10 cellular contexts compared by ENCODE assay signal in the genomic region with DNA sequence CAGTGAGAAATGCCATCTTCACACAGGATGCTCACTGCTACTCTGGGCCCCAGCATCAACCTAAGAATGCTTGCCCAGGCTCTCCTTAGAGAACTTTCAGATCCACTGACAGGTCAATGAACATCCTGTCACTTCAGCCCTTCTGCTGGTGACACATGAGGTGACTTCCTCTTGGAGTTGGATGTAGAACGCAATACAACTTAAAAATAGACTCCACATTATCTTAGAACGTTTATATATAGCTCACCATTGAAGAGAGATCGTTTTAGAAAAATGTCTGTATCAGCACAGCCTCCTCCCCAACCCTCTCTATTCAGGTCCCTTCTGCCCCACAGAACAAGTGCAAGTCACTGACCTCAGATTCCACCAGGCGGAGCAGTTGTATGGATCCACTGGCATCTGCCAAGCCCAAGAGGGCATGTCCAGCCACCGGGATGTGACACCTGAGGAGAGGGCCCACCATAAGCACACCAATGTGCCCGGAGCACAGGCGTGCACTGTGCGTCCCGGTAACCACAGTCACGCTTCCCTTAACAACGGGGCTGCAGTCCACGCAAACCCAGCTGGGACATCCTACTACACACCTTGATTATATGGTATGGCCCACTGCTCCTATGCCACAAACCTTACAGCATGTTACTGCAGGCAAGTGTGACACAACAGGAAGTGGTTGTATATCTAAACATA. TPM values are rescaled to one million over a fixed set of nuclear protein-coding genes. Genes with fewer than 3 reads are reported as not detected.
DNase-seq lines count a peak whose midpoint lies in the region; ATAC-seq and TF ChIP-seq lines count a peak whose summit lies in the region.
"Had no signal": no experiment of that assay in that cellular context is flagged by ENCODE, and none has a peak within 500 bp of the region (broad histone marks: within the 10 kb centered on the region; RNA-seq: fewer than 3 reads in every experiment).

No MANE protein-coding gene starts in this region.

- no peak overlapping the region for H3K4me3 Mint-ChIP-seq in CD8-positive, alpha-beta T cell
- peak overlapping the region; percentile 22 for H3K4me3 Mint-ChIP-seq in activated naive CD8-positive, alpha-beta T cell treated with anti-CD3 and anti-CD28 coated beads, Interleukin-2, amount 10 ng/mL, durations not matched to agents 7 days and 5 days

- CTCF ChIA-PET in CD8-positive, alpha-beta T cell (lab: Charles Lee): interaction anchor here (1.4 kb wide), 1 partner anchor 24 kb away, joined by 4 read pairs; a partner anchor contains a TSS

- H3K9me2 ChIP-seq in MM.1S (replicated peaks; ENCODE audit: insufficient read depth, low read length): no peaks in the 10 kb centered on the region

- H3K9me3 ChIP-seq in CD8-positive, alpha-beta T cell (ENCODE audit: low read length): no peaks in the 10 kb centered on the region
- H3K9me3 ChIP-seq in MM.1S (replicated peaks; ENCODE audit: insufficient read depth, low read length) (no peaks in the 10 kb centered on the region), mesenchymal stem cell (ENCODE audit: control insufficient read depth, low read length) (no peaks in the 10 kb centered on the region), vagina (no peaks in the 10 kb centered on the region)
- H3K9me3 ChIP-seq: transverse colon had no signal

- no peaks in the 10 kb centered on the region for H3K9me3 Mint-ChIP-seq in CD8-positive, alpha-beta T cell
- no peaks in the 10 kb centered on the region for H3K9me3 Mint-ChIP-seq in activated naive CD8-positive, alpha-beta T cell treated with anti-CD3 and anti-CD28 coated beads, Interleukin-2, amount 10 ng/mL, durations not matched to agents 7 days and 5 days

- no peaks in the 10 kb centered on the region for H3K27me3 Mint-ChIP-seq in CD8-positive, alpha-beta T cell (ENCODE audit: low read depth)
- no peaks in the 10 kb centered on the region for H3K27me3 Mint-ChIP-seq in activated naive CD8-positive, alpha-beta T cell treated with anti-CD3 and anti-CD28 coated beads, Interleukin-2, amount 10 ng/mL, durations not matched to agents 7 days and 5 days

- no peak overlapping the region for H2BK15ac ChIP-seq in mesenchymal stem cell (ENCODE audit: low read depth, poor library complexity, severe bottlenecking)

- no peak overlapping the region for H2AK5ac ChIP-seq in mesenchymal stem cell (ENCODE audit: low read length, severe bottlenecking)

- H3K27ac ChIP-seq in CD8-positive, alpha-beta T cell (ENCODE audit: low read depth, low read length): no peak overlapping the region
- peak overlapping the region; percentile 94 for H3K27ac ChIP-seq in MM.1S (ENCODE audit: low read length)
- H3K27ac ChIP-seq in mesenchymal stem cell (ENCODE audit: low read length, poor library complexity, severe bottlenecking): no peak overlapping the region
- H3K27ac ChIP-seq in vagina: no peak overlapping the region
- H3K27ac ChIP-seq: transverse colon had no signal

- H3K14ac ChIP-seq in mesenchymal stem cell (ENCODE audit: low read length in 2 of 2): no peak overlapping the region

- H3K4me2 ChIP-seq in MM.1S (ENCODE audit: low read depth, low read length) (peak overlapping the region; percentile 92), mesenchymal stem cell (ENCODE audit: low read length, poor library complexity, severe bottlenecking) (no peak overlapping the region)

- no peak for TF ChIP-seq POLR2A in vagina (IDR thresholded peaks at IDR 0.05)

- no peaks in the 10 kb centered on the region for H3K27me3 ChIP-seq in CD8-positive, alpha-beta T cell (ENCODE audit: insufficient read depth, low read length)
- H3K27me3 ChIP-seq in MM.1S (replicated peaks; ENCODE audit: insufficient read depth, low read length): no peaks in the 10 kb centered on the region
- no peaks in the 10 kb centered on the region for H3K27me3 ChIP-seq in mesenchymal stem cell (ENCODE audit: control insufficient read depth in 1 of 2, insufficient read depth in 1 of 2, low read length in 2 of 2)
- no peaks in the 10 kb centered on the region for H3K27me3 ChIP-seq in vagina
- H3K27me3 ChIP-seq: transverse colon had no signal

- POLR2A ChIA-PET in CD8-positive, alpha-beta T cell (lab: Charles Lee): no interaction called here
- POLR2A ChIA-PET in activated naive CD8-positive, alpha-beta T cell treated with anti-CD3 and anti-CD28 coated beads, Interleukin-2, amount 10 ng/mL, durations not matched to agents 7 days and 5 days (lab: Charles Lee): no interaction called here

- peaks cover 26% of the 10 kb centered on the region for H3F3A ChIP-seq in MM.1S (ENCODE audit: insufficient read depth, low read length)

- peaks cover 55% of the 10 kb centered on the region for H3K79me2 ChIP-seq in MM.1S (ENCODE audit: low read length)

- H4K20me1 ChIP-seq in MM.1S (ENCODE audit: insufficient read depth, low read length): no peaks in the 10 kb centered on the region

- H3K36me3 ChIP-seq in CD8-positive, alpha-beta T cell (ENCODE audit: insufficient read depth, low read length): peaks cover 18% of the 10 kb centered on the region
- H3K36me3 ChIP-seq in MM.1S (replicated peaks; ENCODE audit: insufficient read depth, low read length) (peaks cover 12% of the 10 kb centered on the region), mesenchymal stem cell (ENCODE audit: control insufficient read depth in 1 of 2, insufficient read depth in 2 of 2, low read depth in 1 of 2, low read length in 2 of 2) (peaks cover 50 to 51% of the 10 kb centered on the region in 2 experiments), vagina (peaks cover 0 to 44% of the 10 kb centered on the region in 2 donors)

- H3K27ac Mint-ChIP-seq in CD8-positive, alpha-beta T cell: peak overlapping the region; percentile 57
- H3K27ac Mint-ChIP-seq in activated naive CD8-positive, alpha-beta T cell treated with anti-CD3 and anti-CD28 coated beads, Interleukin-2, amount 10 ng/mL, durations not matched to agents 7 days and 5 days: peak overlapping the region; percentile 16

- no peak overlapping the region for H3K4me3 ChIP-seq in CD8-positive, alpha-beta T cell (ENCODE audit: low read depth, low read length)
- H3K4me3 ChIP-seq in MM.1S (ENCODE audit: low read length) (peak overlapping the region; percentile 94), mesenchymal stem cell (ENCODE audit: insufficient read depth in 1 of 2, low read depth in 1 of 2, low read length in 2 of 2) (no peak overlapping the region), vagina (no peak overlapping the region)
- H3K4me3 ChIP-seq: transverse colon had no signal

- H2BK5ac ChIP-seq in mesenchymal stem cell (ENCODE audit: low read depth, low read length, poor library complexity, severe bottlenecking): no peak overlapping the region

- no peak for DNase-seq in CD8-positive, alpha-beta T cell
- peak; percentile 79 for DNase-seq in MM.1S
- no peak for DNase-seq in activated naive CD8-positive, alpha-beta T cell treated with anti-CD3 and anti-CD28 coated beads, Interleukin-2, amount 10 ng/mL, durations not matched to agents 7 days and 5 days
- DNase-seq in mesenchymal stem cell: no peak
- DNase-seq in stimulated activated naive CD4-positive, alpha-beta T cell (lab: John Stamatoyannopoulos, UW): no peak
- no peak for DNase-seq in vagina (ENCODE audit: extremely low spot score in 2 of 2)
- DNase-seq: transverse colon had no signal

- no peak overlapping the region for H3K18ac ChIP-seq in mesenchymal stem cell (ENCODE audit: low read depth in 1 of 2, low read length in 2 of 2)

- peaks cover 24% of the 10 kb centered on the region for H3K4me1 ChIP-seq in CD8-positive, alpha-beta T cell (ENCODE audit: insufficient read depth, low read length)
- H3K4me1 ChIP-seq in MM.1S (ENCODE audit: low read length) (peaks cover 34% of the 10 kb centered on the region), mesenchymal stem cell (ENCODE audit: control insufficient read depth, insufficient read depth, low read depth, low read length) (peaks cover 25% of the 10 kb centered on the region), vagina (peaks cover 38% of the 10 kb centered on the region)

- H4K8ac ChIP-seq in mesenchymal stem cell (ENCODE audit: low read length): no peak overlapping the region

- H3K4ac ChIP-seq in mesenchymal stem cell (ENCODE audit: low read depth in 1 of 2, low read length in 2 of 2): no peak overlapping the region

- peaks cover 27% of the 10 kb centered on the region for H3K4me1 Mint-ChIP-seq in CD8-positive, alpha-beta T cell (ENCODE audit: low read depth)
- H3K4me1 Mint-ChIP-seq in activated naive CD8-positive, alpha-beta T cell treated with anti-CD3 and anti-CD28 coated beads, Interleukin-2, amount 10 ng/mL, durations not matched to agents 7 days and 5 days: peaks cover 25% of the 10 kb centered on the region

- no peak for TF ChIP-seq CTCF in CD8-positive, alpha-beta T cell (IDR thresholded peaks at IDR 0.05)
- TF ChIP-seq CTCF in MM.1S (IDR thresholded peaks at IDR 0.05; ENCODE audit: low read length) (peak; percentile 57), vagina (IDR thresholded peaks at IDR 0.05) (no peak)

- H3K9ac ChIP-seq in MM.1S (ENCODE audit: low read length): peak overlapping the region; percentile 71
- peak overlapping the region; percentile 38 for H3K9ac ChIP-seq in mesenchymal stem cell (ENCODE audit: low read length)

- H2BK12ac ChIP-seq in mesenchymal stem cell (ENCODE audit: low read length in 2 of 2): no peak overlapping the region

- no peak overlapping the region for H2BK120ac ChIP-seq in mesenchymal stem cell (ENCODE audit: low read depth, low read length)

- ATAC-seq in CD8-positive, alpha-beta T cell: no peak
- no peak for ATAC-seq in activated naive CD8-positive, alpha-beta T cell treated with anti-CD3 and anti-CD28 coated beads, Interleukin-2, amount 10 ng/mL, durations not matched to agents 7 days and 5 days (ENCODE audit: low read depth)
- ATAC-seq in GM18907 (IDR thresholded peaks at IDR 0.05; ENCODE audit: unreplicated experiment) (no peak), HG03045 (IDR thresholded peaks at IDR 0.05; ENCODE audit: unreplicated experiment) (no peak)
- ATAC-seq: SK-N-SH treated with all-trans-retinoic acid at 6 μM for 48 hours had no signal

- WGBS in mesenchymal stem cell: 95% methylated on average over 12 of the region's 12 CpGs

- intact Hi-C loops in CD8-positive, alpha-beta T cell (cut with DNase I, micrococcal nuclease): no loop called here
- intact Hi-C loops in vagina (cut with DNase I): loop anchor here (2.0 kb wide), 2 partner anchors 13 to 75 kb away; no protein-coding TSS in a partner anchor

- H3K23ac ChIP-seq in mesenchymal stem cell (ENCODE audit: low read length in 2 of 2): peak overlapping the region in 1 of 2 experiments; percentile 14

- H3K36me3 Mint-ChIP-seq in CD8-positive, alpha-beta T cell: peaks cover 43% of the 10 kb centered on the region
- peaks cover 8% of the 10 kb centered on the region for H3K36me3 Mint-ChIP-seq in activated naive CD8-positive, alpha-beta T cell treated with anti-CD3 and anti-CD28 coated beads, Interleukin-2, amount 10 ng/mL, durations not matched to agents 7 days and 5 days

- H2AFZ ChIP-seq in MM.1S (ENCODE audit: low read length) (no peak overlapping the region), mesenchymal stem cell (ENCODE audit: low read depth, low read length) (no peak overlapping the region)

- H3K79me1 ChIP-seq in mesenchymal stem cell (replicated peaks; ENCODE audit: low read length, poor library complexity, severe bottlenecking): peaks cover 34% of the 10 kb centered on the region

- H4K91ac ChIP-seq in mesenchymal stem cell (ENCODE audit: low read length): no peak overlapping the region

RNA-seq across cellular contexts. Expression of a gene that starts 2.9 kb away (rescaled TPM):
- 10 to 100 TPM; 47.0 to 49.8 TPM for total RNA-seq in CD8-positive, alpha-beta T cell
- 10 to 100 TPM; 49.1 to 49.2 TPM for total RNA-seq in activated naive CD8-positive, alpha-beta T cell treated with anti-CD3 and anti-CD28 coated beads, Interleukin-2, amount 10 ng/mL, durations not matched to agents 7 days and 5 days
- 14.4 TPM for polyA plus RNA-seq in mesenchymal stem cell (2013, experiment 1 of 2)
- polyA plus RNA-seq in mesenchymal stem cell (2013, experiment 2 of 2): 14.8 TPM
- 32.9 TPM for total RNA-seq in vagina

RNA-seq across cellular contexts. Expression of a gene that starts 14.4 kb away (rescaled TPM):
- 10 to 100 TPM in 1 of 2 experiments, 1 to 10 TPM in 1; 9.0 to 10.3 TPM for total RNA-seq in CD8-positive, alpha-beta T cell
- total RNA-seq in activated naive CD8-positive, alpha-beta T cell treated with anti-CD3 and anti-CD28 coated beads, Interleukin-2, amount 10 ng/mL, durations not matched to agents 7 days and 5 days: 10 to 100 TPM; 31.3 to 33.0 TPM
- 13.6 TPM for polyA plus RNA-seq in mesenchymal stem cell (2013, experiment 1 of 2)
- 13.2 TPM for polyA plus RNA-seq in mesenchymal stem cell (2013, experiment 2 of 2)
- total RNA-seq in vagina: 10.3 TPM

RNA-seq across cellular contexts. Expression of a gene that starts 24.2 kb away (rescaled TPM):
- 10 to 100 TPM; 31.8 to 33.5 TPM for total RNA-seq in CD8-positive, alpha-beta T cell
- 10 to 100 TPM; 58.8 to 64.4 TPM for total RNA-seq in activated naive CD8-positive, alpha-beta T cell treated with anti-CD3 and anti-CD28 coated beads, Interleukin-2, amount 10 ng/mL, durations not matched to agents 7 days and 5 days
- 57.4 TPM for polyA plus RNA-seq in mesenchymal stem cell (2013, experiment 1 of 2)
- 58.2 TPM for polyA plus RNA-seq in mesenchymal stem cell (2013, experiment 2 of 2)
- 83.7 TPM for total RNA-seq in vagina

RNA-seq across cellular contexts. Expression of a gene that starts 25.7 kb away (rescaled TPM):
- total RNA-seq in CD8-positive, alpha-beta T cell: 1 to 10 TPM; 5.1 to 5.6 TPM
- total RNA-seq in activated naive CD8-positive, alpha-beta T cell treated with anti-CD3 and anti-CD28 coated beads, Interleukin-2, amount 10 ng/mL, durations not matched to agents 7 days and 5 days: 1 to 10 TPM; 5.6 to 7.0 TPM
- 1.1 TPM for polyA plus RNA-seq in mesenchymal stem cell (2013, experiment 1 of 2)
- polyA plus RNA-seq in mesenchymal stem cell (2013, experiment 2 of 2): 1.2 TPM
- 16.2 TPM for total RNA-seq in vagina

RNA-seq across cellular contexts. Expression of a gene that starts 29.6 kb away (rescaled TPM):
- 10 to 100 TPM; 30.8 to 35.9 TPM for total RNA-seq in CD8-positive, alpha-beta T cell
- 10 to 100 TPM; 62.8 to 64.6 TPM for total RNA-seq in activated naive CD8-positive, alpha-beta T cell treated with anti-CD3 and anti-CD28 coated beads, Interleukin-2, amount 10 ng/mL, durations not matched to agents 7 days and 5 days
- polyA plus RNA-seq in mesenchymal stem cell (2013, experiment 1 of 2): 18.4 TPM
- polyA plus RNA-seq in mesenchymal stem cell (2013, experiment 2 of 2): 19.8 TPM
- total RNA-seq in vagina: 114 TPM
